In genomic region chr1:99589186-99589636, GRCh38 we compare ENCODE assay signal across 19 cellular contexts. TPM values are rescaled to one million over a fixed set of nuclear protein-coding genes. Genes with fewer than 3 reads are reported as not detected.
DNase-seq lines count a peak whose midpoint lies in the region; ATAC-seq, FAIRE-seq and TF ChIP-seq lines count a peak whose summit lies in the region.
"Had no signal": no experiment of that assay in that cellular context is flagged by ENCODE, and none has a peak within 500 bp of the region (broad histone marks: within the 10 kb centered on the region; RNA-seq: fewer than 3 reads in every experiment).

No MANE protein-coding gene starts in this region.

- H3K4me3 Mint-ChIP-seq in GM23338: no peak overlapping the region
- H3K4me3 Mint-ChIP-seq in endodermal cell: no peak overlapping the region
- H3K4me3 Mint-ChIP-seq in neural progenitor cell: no peak overlapping the region
- H3K4me3 Mint-ChIP-seq: CD14-positive monocyte had no signal

- H2AFZ ChIP-seq in GM23338 (no peak overlapping the region), osteoblast (ENCODE audit: low read length) (peak overlapping the region; percentile 0), neural progenitor cell (replicated peaks) (no peak overlapping the region)
- H2AFZ ChIP-seq: PC-9 had no signal

- DNase-seq in GM23338 (ENCODE audit: low spot score) (no peak), NCI-H526 (lab: John Stamatoyannopoulos, UW) (peak; percentile 98 to 99), endodermal cell (peak; percentile 65), osteoblast (ENCODE audit: insufficient read length, low spot score, missing footprints) (no peak), neural progenitor cell (ENCODE audit: low spot score) (no peak), kidney (no peak), NCI-H2171 (lab: John Stamatoyannopoulos, UW) (no peak)
- DNase-seq: DMS79 treated with DMSO at 0.1 percent for 48 hours, GDM1, NCI-H1092 treated with DMSO at 0.1 percent for 48 hours, NCI-H1694, NCI-H2107, NCI-H345, PC-9 had no signal

- H3K79me2 ChIP-seq in GM23338 (replicated peaks; ENCODE audit: insufficient read depth): no peaks in the 10 kb centered on the region
- no peaks in the 10 kb centered on the region for H3K79me2 ChIP-seq in osteoblast (ENCODE audit: insufficient read depth, low read length)
- H3K79me2 ChIP-seq in neural progenitor cell (ENCODE audit: low read depth): no peaks in the 10 kb centered on the region

- H3K9me3 ChIP-seq in endodermal cell (ENCODE audit: control insufficient read depth, low read length) (no peaks in the 10 kb centered on the region), osteoblast (ENCODE audit: low read depth, low read length) (no peaks in the 10 kb centered on the region), neural progenitor cell (ENCODE audit: low read depth) (no peaks in the 10 kb centered on the region), kidney (ENCODE audit: control insufficient read depth in 1 of 2, low read length in 2 of 2) (no peaks in the 10 kb centered on the region)

- H3K4me1 ChIP-seq in GM23338 (ENCODE audit: insufficient read depth) (no peaks in the 10 kb centered on the region), endodermal cell (ENCODE audit: control insufficient read depth, insufficient read depth, low read length) (peaks cover 6% of the 10 kb centered on the region), osteoblast (ENCODE audit: insufficient read depth, low read length) (peaks cover 19% of the 10 kb centered on the region), neural progenitor cell (no peaks in the 10 kb centered on the region), kidney (ENCODE audit: control insufficient read depth in 1 of 2, insufficient read depth in 1 of 2, low read depth in 1 of 2, low read length in 2 of 2) (no peaks in the 10 kb centered on the region)

- TF ChIP-seq CTCF in GM23338 (conservative IDR thresholded peaks at IDR 0.05; ENCODE audit: low read depth in 2 of 2): no peak
- no peak for TF ChIP-seq CTCF in endodermal cell (conservative IDR thresholded peaks at IDR 0.05)
- TF ChIP-seq CTCF in osteoblast (IDR thresholded peaks at IDR 0.05; ENCODE audit: extremely low read depth, low read depth, low read length): no peak
- TF ChIP-seq CTCF in neural progenitor cell (IDR thresholded peaks at IDR 0.05): no peak
- no peak for TF ChIP-seq CTCF in kidney (IDR thresholded peaks at IDR 0.05; ENCODE audit: borderline replicate concordance, extremely low read depth, insufficient read depth)

- FAIRE-seq in kidney (lab: Jason Lieb, UNC): no peak
- FAIRE-seq: D721Med, K562 had no signal

- H3K27ac ChIP-seq in GM23338 (ENCODE audit: low read depth) (no peak overlapping the region), endodermal cell (ENCODE audit: low read depth, low read length) (no peak overlapping the region), osteoblast (ENCODE audit: low read depth, low read length) (no peak overlapping the region), neural progenitor cell (no peak overlapping the region), kidney (ENCODE audit: low read depth in 2 of 2, low read length in 2 of 2) (no peak overlapping the region)
- H3K27ac ChIP-seq: PC-9 had no signal

- intact Hi-C loops in kidney (cut with DNase I): no loop called here

- H3K4me2 ChIP-seq in GM23338: no peak overlapping the region
- H3K4me2 ChIP-seq in osteoblast (ENCODE audit: insufficient read depth, low read length): no peak overlapping the region
- no peak overlapping the region for H3K4me2 ChIP-seq in neural progenitor cell
- H3K4me2 ChIP-seq: PC-9 had no signal

- H3K9me3 Mint-ChIP-seq in GM23338 (no peaks in the 10 kb centered on the region), endodermal cell (no peaks in the 10 kb centered on the region), neural progenitor cell (no peaks in the 10 kb centered on the region)

- no peak overlapping the region for H3K4me3 ChIP-seq in GM23338
- H3K4me3 ChIP-seq in endodermal cell (ENCODE audit: low read length): no peak overlapping the region
- H3K4me3 ChIP-seq in osteoblast (ENCODE audit: insufficient read depth, low read length): no peak overlapping the region
- no peak overlapping the region for H3K4me3 ChIP-seq in neural progenitor cell
- no peak overlapping the region for H3K4me3 ChIP-seq in kidney (ENCODE audit: low read length in 2 of 2)
- H3K4me3 ChIP-seq: K562, PC-9 had no signal

- H3F3A ChIP-seq in GM23338 (replicated peaks; ENCODE audit: low read depth) (no peaks in the 10 kb centered on the region), neural progenitor cell (ENCODE audit: low read depth) (no peaks in the 10 kb centered on the region)

- H4K20me1 ChIP-seq in GM23338 (replicated peaks; ENCODE audit: insufficient read depth) (no peaks in the 10 kb centered on the region), osteoblast (ENCODE audit: insufficient read depth, low read length) (no peaks in the 10 kb centered on the region), neural progenitor cell (ENCODE audit: low read depth) (no peaks in the 10 kb centered on the region)

- 71 to 73% methylated on average over 1 to 4 of the region's 4 CpGs for WGBS in endodermal cell (ENCODE audit: insufficient coverage in 1 of 2, insufficient read length in 1 of 2), 2 experiments

- H3K27ac Mint-ChIP-seq in GM23338: no peak overlapping the region
- no peak overlapping the region for H3K27ac Mint-ChIP-seq in endodermal cell
- H3K27ac Mint-ChIP-seq in neural progenitor cell: no peak overlapping the region
- H3K27ac Mint-ChIP-seq: CD14-positive monocyte had no signal

- H3K27me3 Mint-ChIP-seq in GM23338 (ENCODE audit: insufficient read depth, low read depth, poor library complexity) (no peaks in the 10 kb centered on the region), endodermal cell (ENCODE audit: insufficient read depth) (peaks cover 2% of the 10 kb centered on the region), neural progenitor cell (ENCODE audit: insufficient read depth, low read depth) (no peaks in the 10 kb centered on the region)

- H3K9ac ChIP-seq in endodermal cell (ENCODE audit: extremely low read depth, low read length, poor library complexity, severe bottlenecking): no peak overlapping the region
- no peak overlapping the region for H3K9ac ChIP-seq in neural progenitor cell
- H3K9ac ChIP-seq in kidney (ENCODE audit: low read length in 2 of 2): no peak overlapping the region

- H3K9me2 ChIP-seq in GM23338 (ENCODE audit: insufficient read depth): no peaks in the 10 kb centered on the region

- H3K27me3 ChIP-seq in GM23338 (ENCODE audit: insufficient read depth) (no peaks in the 10 kb centered on the region), endodermal cell (ENCODE audit: control insufficient read depth, insufficient read depth, low read length, poor library complexity, severe bottlenecking) (no peaks in the 10 kb centered on the region), osteoblast (ENCODE audit: insufficient read depth, low read length) (no peaks in the 10 kb centered on the region), neural progenitor cell (no peaks in the 10 kb centered on the region)

- H3K36me3 Mint-ChIP-seq in GM23338 (ENCODE audit: low read depth): no peaks in the 10 kb centered on the region
- H3K36me3 Mint-ChIP-seq in endodermal cell (ENCODE audit: low read depth): no peaks in the 10 kb centered on the region
- no peaks in the 10 kb centered on the region for H3K36me3 Mint-ChIP-seq in neural progenitor cell
- H3K36me3 Mint-ChIP-seq: CD14-positive monocyte had no signal

- ATAC-seq in GM23338 (peak; percentile 56), HG03108 (IDR thresholded peaks at IDR 0.05; ENCODE audit: unreplicated experiment) (no peak)
- ATAC-seq: K562 had no signal

- H3K36me3 ChIP-seq in GM23338 (ENCODE audit: insufficient read depth): no peaks in the 10 kb centered on the region
- H3K36me3 ChIP-seq in endodermal cell (ENCODE audit: control insufficient read depth, insufficient read depth, low read length): no peaks in the 10 kb centered on the region
- no peaks in the 10 kb centered on the region for H3K36me3 ChIP-seq in osteoblast (ENCODE audit: insufficient read depth, low read length)
- no peaks in the 10 kb centered on the region for H3K36me3 ChIP-seq in neural progenitor cell
- H3K36me3 ChIP-seq in kidney (ENCODE audit: control insufficient read depth in 1 of 2, insufficient read depth in 2 of 2, low read length in 2 of 2): no peaks in the 10 kb centered on the region

- H3K4me1 Mint-ChIP-seq in GM23338 (peaks cover 2% of the 10 kb centered on the region; the same call in 1 of the 3 replicates), endodermal cell (peaks cover 26% of the 10 kb centered on the region), neural progenitor cell (no peaks in the 10 kb centered on the region)
- H3K4me1 Mint-ChIP-seq: CD14-positive monocyte had no signal

TF ChIP-seq in GM23338, 12 proteins besides CTCF, POLR2A, EP300 and RAD21 (continues in another document):
- TF ChIP-seq ZNF331 (CRISPR knock-in tag; IDR thresholded peaks at IDR 0.05; ENCODE audit: low read depth) (no peak), EZH2 (IDR thresholded peaks at IDR 0.05; ENCODE audit: low read depth, unreplicated experiment) (no peak), JUNB (IDR thresholded peaks at IDR 0.05; ENCODE audit: unreplicated experiment) (no peak), EZH2phosphoT487 (IDR thresholded peaks at IDR 0.05; ENCODE audit: unreplicated experiment) (no peak), NANOG (IDR thresholded peaks at IDR 0.05; ENCODE audit: borderline replicate concordance) (no peak), STAT1 (IDR thresholded peaks at IDR 0.05; ENCODE audit: unreplicated experiment) (no peak), ETS1 (IDR thresholded peaks at IDR 0.05) (no peak)

RNA-seq across cellular contexts. Expression of gene PALMD, which starts 56.7 kb away (rescaled TPM):
- not detected in 2 replicates for total RNA-seq in GM23338 (2014; rRNA removed; shearing (Covaris generic))
- not detected in 2 replicates for polyA plus RNA-seq in GM23338 (2016; fragmentation: Nextera tagmentation; extraction: Ambion mirVana)
- under 1 TPM; 0.24 to 0.26 TPM for total RNA-seq in endodermal cell
- 1.8 TPM for polyA plus RNA-seq in endodermal cell (2013, experiment 1 of 2)
- 1.5 TPM for polyA plus RNA-seq in endodermal cell (2013, experiment 2 of 2)
- 2.5 and 5.6 TPM in 2 replicates for total RNA-seq in osteoblast
- not detected in 2 replicates for total RNA-seq in neural progenitor cell (ENCODE audit: low replicate concordance)
- 25.2 TPM for total RNA-seq in kidney
- polyA plus RNA-seq in kidney (ENCODE audit: insufficient read depth, low read depth, low replicate concordance): 10.1 TPM
- total RNA-seq: A673 had no signal
- polyA plus RNA-seq: CD14-positive monocyte had no signal

Comparison
In these comparisons a context has a peak if more than half of its experiments do, and no peak if none do; other contexts are left out.
1. DNase-seq: peak in NCI-H526 (2 of 2) and endodermal cell (single experiment); none in GM23338 (single experiment), osteoblast (single experiment), neural progenitor cell (single experiment), kidney (single experiment) and NCI-H2171 (single experiment).